In the genomic region with DNA sequence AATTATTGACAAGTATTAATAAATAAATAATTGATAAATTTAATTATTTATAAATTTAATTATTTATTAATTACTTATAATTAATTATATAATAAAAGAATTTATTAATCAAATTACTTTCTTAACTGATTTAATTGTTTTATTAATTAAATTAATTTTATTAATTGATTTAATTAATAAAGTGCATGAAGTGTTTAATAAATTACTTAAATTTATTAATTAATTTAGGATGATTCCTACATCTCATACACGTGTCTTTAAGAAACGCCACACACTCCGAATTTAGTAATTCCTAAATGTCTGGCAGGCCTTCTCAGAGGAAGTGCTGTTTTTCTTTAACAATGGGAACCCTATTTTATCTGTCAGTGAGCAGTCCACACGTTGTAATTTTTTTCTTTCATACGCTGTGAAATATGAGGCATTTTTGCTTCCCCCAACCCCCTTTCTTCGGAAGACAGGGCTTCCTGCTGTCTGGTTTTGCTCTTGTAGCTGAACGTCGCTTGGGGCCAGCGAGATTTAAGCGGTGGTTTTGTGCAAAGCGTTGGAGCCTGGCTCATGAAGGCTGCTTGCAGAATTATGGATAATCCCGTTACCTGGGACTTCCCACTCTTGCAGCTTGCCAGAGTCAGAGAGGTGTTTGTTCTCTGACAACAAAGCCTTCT, we compare ENCODE assay signal across 10 cellular contexts. TPM values are rescaled to one million over a fixed set of nuclear protein-coding genes. Genes with fewer than 3 reads are reported as not detected.
DNase-seq lines count a peak whose midpoint lies in the region; ATAC-seq, FAIRE-seq and TF ChIP-seq lines count a peak whose summit lies in the region.
"Had no signal": no experiment of that assay in that cellular context is flagged by ENCODE, and none has a peak within 500 bp of the region (broad histone marks: within the 10 kb centered on the region; RNA-seq: fewer than 3 reads in every experiment).

No MANE protein-coding gene starts in this region.

- no peak overlapping the region for H2BK5ac ChIP-seq in H9 (ENCODE audit: insufficient read length, low read length)

- H3K27me3 ChIP-seq in DOHH2 (ENCODE audit: control insufficient read depth, low read length) (no peaks in the 10 kb centered on the region), H9 (ENCODE audit: insufficient read depth, low read length) (no peaks in the 10 kb centered on the region), K562 (ENCODE audit: control insufficient read depth in 2 of 2, insufficient read depth in 2 of 2, low read length in 2 of 2) (no peaks in the 10 kb centered on the region)

- peak overlapping the region; percentile 37 for H3K4me2 ChIP-seq in DOHH2 (ENCODE audit: low read length)
- no peak overlapping the region for H3K4me2 ChIP-seq in H9 (ENCODE audit: insufficient read depth, insufficient read length, low read length)
- H3K4me2 ChIP-seq in K562 (ENCODE audit: insufficient read depth, low read length) = no peak overlapping the region

- TF ChIP-seq CTCF in DOHH2 (IDR thresholded peaks at IDR 0.05; ENCODE audit: low read depth, low read length, poor library complexity, severe bottlenecking) (no peak), H9 (conservative IDR thresholded peaks at IDR 0.05) (no peak), K562 (IDR thresholded peaks at IDR 0.05 in 2 of 3, conservative IDR thresholded peaks at IDR 0.05 in 1 of 3; ENCODE audit: insufficient read depth in 2 of 3, low read depth in 1 of 3, low read length in 3 of 3) (no peak), nephron progenitor cell (IDR thresholded peaks at IDR 0.05) (no peak)

- H4K5ac ChIP-seq in H9 (ENCODE audit: insufficient read length, low read depth, low read length) = no peak overlapping the region

- ATAC-seq in K562 (no peak), GM19324 (IDR thresholded peaks at IDR 0.05; ENCODE audit: low FRiP score, unreplicated experiment) (no peak)

- no peak overlapping the region for H2BK20ac ChIP-seq in H9 (ENCODE audit: low read depth, low read length, poor library complexity, severe bottlenecking)

- no peaks in the 10 kb centered on the region for H3K9me1 ChIP-seq in K562 (ENCODE audit: control insufficient read depth, insufficient read depth, low read length)

- H3K36me3 Mint-ChIP-seq in H9 (ENCODE audit: insufficient read depth in 1 of 3, low read depth in 3 of 3) (peaks cover 0 to 4% (median 0%) of the 10 kb centered on the region in 3 experiments; a peak in 2 of 7 replicates), nephron progenitor cell (ENCODE audit: low read depth) (no peaks in the 10 kb centered on the region)

- H3K27me3 Mint-ChIP-seq in H9 (ENCODE audit: low read depth) (peaks cover 9% of the 10 kb centered on the region), nephron progenitor cell (ENCODE audit: low read depth, poor library complexity) (peaks cover 24% of the 10 kb centered on the region)

- intact Hi-C loops in K562 (cut with micrococcal nuclease) = no loop called here

- no peaks in the 10 kb centered on the region for H3K79me1 ChIP-seq in H9 (ENCODE audit: insufficient read depth, low read depth, low read length, poor library complexity, severe bottlenecking)

- H3K9me2 ChIP-seq in DOHH2 (replicated peaks; ENCODE audit: control insufficient read depth, low read length) = no peaks in the 10 kb centered on the region

- H3K9ac ChIP-seq in H9 (ENCODE audit: extremely low read depth, insufficient read length, low read length) (no peak overlapping the region), K562 (ENCODE audit: insufficient read depth in 1 of 2, low read depth in 2 of 2, low read length in 2 of 2) (no peak overlapping the region)

- DNase-seq in H9 = no peak
- DNase-seq in K562 (ENCODE audit: extremely low read depth in 1 of 4, low spot score in 3 of 4) = no peak
- DNase-seq in nephron progenitor cell = peak; percentile 18
- no peak for DNase-seq in DMS79 (lab: John Stamatoyannopoulos, UW)
- no peak for DNase-seq in NCI-H1417 treated with DMSO at 0.1 percent for 48 hours (lab: John Stamatoyannopoulos, UW)
- DNase-seq in SIG-M5 (lab: John Stamatoyannopoulos, UW) = no peak
- DNase-seq: gastrocnemius medialis, NCI-H2081 treated with DMSO at 0.1 percent for 48 hours had no signal

- H3K27ac ChIP-seq in DOHH2 (ENCODE audit: low read depth, low read length) (peak overlapping the region; percentile 24), H9 (ENCODE audit: insufficient read length, low read depth, low read length) (no peak overlapping the region), K562 (ENCODE audit: extremely low read depth, low read depth, low read length) (no peak overlapping the region)
- H3K27ac ChIP-seq: gastrocnemius medialis had no signal

- TF ChIP-seq POLR2A in K562 (conservative IDR thresholded peaks at IDR 0.05) = no peak

- H3K23ac ChIP-seq in H9 (ENCODE audit: insufficient read length, low read depth, low read length) = no peak overlapping the region

- FAIRE-seq in K562 (lab: Jason Lieb, UNC) = no peak

- H3K4me3 ChIP-seq in DOHH2 (ENCODE audit: low read length) (no peak overlapping the region), K562 (no peak overlapping the region)
- H3K4me3 ChIP-seq: gastrocnemius medialis had no signal

- H3K4me3 Mint-ChIP-seq in H9 (no peak overlapping the region), nephron progenitor cell (no peak overlapping the region)

- no peak for TF ChIP-seq RAD21 in K562 (CRISPR knock-in tag; conservative IDR thresholded peaks at IDR 0.05 in 1 of 2, IDR thresholded peaks at IDR 0.05 in 1 of 2)

- in situ Hi-C loops in K562 (cut with MboI) = no loop called here

- H3K27ac Mint-ChIP-seq in H9 (peak overlapping the region in 2 of 3 experiments; percentile 40 to 50; a peak in 2 of 7 replicates), nephron progenitor cell (no peak overlapping the region)

- no peak overlapping the region for H3K56ac ChIP-seq in H9 (ENCODE audit: insufficient read length, low read depth, low read length)

- H3K9me3 Mint-ChIP-seq in H9 (peaks cover 10 to 15% of the 10 kb centered on the region in 2 experiments), nephron progenitor cell (peaks cover 6% of the 10 kb centered on the region)

- H3K23me2 ChIP-seq in H9 (ENCODE audit: insufficient read length, low read depth, low read length, poor library complexity, severe bottlenecking) = no peaks in the 10 kb centered on the region

- H4K8ac ChIP-seq in H9 (replicated peaks; ENCODE audit: insufficient read length, low read depth, low read length) = no peak overlapping the region

- CTCF ChIA-PET in K562 (lab: Yijun Ruan, JAX; ENCODE audit: low intra/inter-chr PET ratio) = no interaction called here

- H3K9me3 ChIP-seq in DOHH2 (ENCODE audit: control insufficient read depth, insufficient read depth, low read length) (no peaks in the 10 kb centered on the region), H9 (ENCODE audit: control insufficient read depth, low read depth, low read length) (no peaks in the 10 kb centered on the region), K562 (replicated peaks; ENCODE audit: control insufficient read depth, insufficient read depth, low read depth, low read length) (no peaks in the 10 kb centered on the region)
- H3K9me3 ChIP-seq: gastrocnemius medialis had no signal

- WGBS in H9 (ENCODE audit: extremely low coverage, insufficient read length, low lambda C conversion rate) = no CpG with 5 or more reads among the region's 12 CpGs
- 16% methylated on average over 8 of the region's 12 CpGs for WGBS in K562 (ENCODE audit: insufficient coverage, low coverage, missing lambda C conversion rate)

- no peak overlapping the region for H4K91ac ChIP-seq in H9 (ENCODE audit: insufficient read length, low read depth, low read length)

- no peak overlapping the region for H3K14ac ChIP-seq in H9 (ENCODE audit: insufficient read depth, low read length)

- H3K4me1 Mint-ChIP-seq in H9 (peaks cover 16 to 27% of the 10 kb centered on the region in 2 experiments), nephron progenitor cell (peaks cover 9% of the 10 kb centered on the region)

- TF ChIP-seq EP300 in K562 (IDR thresholded peaks at IDR 0.05; ENCODE audit: low read length) = no peak

- H2AK5ac ChIP-seq in H9 (ENCODE audit: insufficient read length, low read length) = no peak overlapping the region

- POLR2A ChIA-PET in K562 (lab: Yijun Ruan, JAX) = no interaction called here

- no peak overlapping the region for H2BK120ac ChIP-seq in H9 (ENCODE audit: low read depth, low read length, poor library complexity, severe bottlenecking)

- BruUV-seq in K562 (replicated peaks; lab: Mats Ljungman, UMichigan) = no TSS peak

- no peaks in the 10 kb centered on the region for H3K79me2 ChIP-seq in DOHH2 (ENCODE audit: control insufficient read depth, low read length)
- H3K79me2 ChIP-seq in H9 (ENCODE audit: insufficient read depth, low read length) = no peaks in the 10 kb centered on the region
- H3K79me2 ChIP-seq in K562 (ENCODE audit: control insufficient read depth, insufficient read depth, low read length) = no peaks in the 10 kb centered on the region

- no peak overlapping the region for H3K4ac ChIP-seq in H9 (ENCODE audit: low read depth, low read length)

- no peak overlapping the region for H3T11ph ChIP-seq in H9 (ENCODE audit: low read length)

- no peak overlapping the region for H3K18ac ChIP-seq in H9 (ENCODE audit: insufficient read length, low read depth, low read length)

- H2BK15ac ChIP-seq in H9 (ENCODE audit: low read depth, low read length) = no peak overlapping the region

- H4K20me1 ChIP-seq in DOHH2 (ENCODE audit: control insufficient read depth, insufficient read depth, low read depth, low read length) (no peaks in the 10 kb centered on the region), H9 (ENCODE audit: control insufficient read depth, insufficient read depth, insufficient read length) (no peaks in the 10 kb centered on the region), K562 (replicated peaks; ENCODE audit: control insufficient read depth, insufficient read depth, low read length) (no peaks in the 10 kb centered on the region)

- peaks cover 17% of the 10 kb centered on the region for H3F3A ChIP-seq in DOHH2 (ENCODE audit: control insufficient read depth, insufficient read depth)

- no peak overlapping the region for H2BK12ac ChIP-seq in H9 (ENCODE audit: insufficient read length, low read depth, low read length)

- H3K36me3 ChIP-seq in DOHH2 (ENCODE audit: control insufficient read depth, low read length) (no peaks in the 10 kb centered on the region), K562 (ENCODE audit: control insufficient read depth, insufficient read depth, low read length) (no peaks in the 10 kb centered on the region)
- H3K36me3 ChIP-seq: gastrocnemius medialis had no signal

- H2AFZ ChIP-seq in H9 (ENCODE audit: low read length) (peak overlapping the region; percentile 56), K562 (ENCODE audit: low read depth, low read length) (no peak overlapping the region)

- peaks cover 28% of the 10 kb centered on the region for H3K4me1 ChIP-seq in DOHH2 (ENCODE audit: control insufficient read depth, low read length)
- no peaks in the 10 kb centered on the region; the same call in 1 of the 2 replicates for H3K4me1 ChIP-seq in H9 (ENCODE audit: insufficient read depth, low read length)
- no peaks in the 10 kb centered on the region; a peak in 1 of 5 replicates for H3K4me1 ChIP-seq in K562 (replicated peaks in 1 of 2; ENCODE audit: control insufficient read depth in 2 of 2, insufficient read depth in 2 of 2, low read length in 2 of 2)
- H3K4me1 ChIP-seq: gastrocnemius medialis had no signal

RNA-seq across cellular contexts. Expression of a gene that starts 46.8 kb away (rescaled TPM):
- total RNA-seq in H9 (2021) (not detected in 2 replicates), K562 (2014; rRNA removed) (not detected in 2 replicates), K562 (2014; rRNA removed; fragmentation: Illumina TruSeq; extraction: Trizol) (not detected in 2 replicates), K562 (2015; rRNA removed; fragmentation: Illumina TruSeq; extraction: Trizol) (not detected in 2 replicates), K562 (2021) (not detected in 2 replicates)
- not detected in 2 replicates for total RNA-seq in K562 (2011; cell fraction: chromatin; rRNA removed; ENCODE audit: low replicate concordance)
- total RNA-seq in K562 (2011; cell fraction: nucleolus; rRNA removed) = not detected in 2 replicates
- total RNA-seq in K562 (2011; cell fraction: nucleoplasm; rRNA removed) = not detected in 2 replicates
- polyA plus RNA-seq in K562 (2011; rRNA removed) (not detected in 2 replicates), K562 (2014; fragmentation: Illumina TruSeq; extraction: Trizol) (not detected in 2 replicates), K562 (2014; fragmentation: Nextera tagmentation; extraction: Ambion mirVana) (not detected), K562 (2014; rRNA removed) (not detected in 2 replicates)
- polyA plus RNA-seq in K562 (2011; cell fraction: cytosol; rRNA removed) = not detected in 2 replicates
- polyA plus RNA-seq in K562 (2011; cell fraction: nucleus; rRNA removed) = not detected in 2 replicates
- not detected in 2 replicates for polyA plus RNA-seq in K562 (2012)
- polyA minus RNA-seq in K562 (2011; rRNA and poly(A)+ RNA removed) = not detected in 2 replicates
- not detected in 2 replicates for polyA minus RNA-seq in K562 (2011; cell fraction: cytosol; rRNA and poly(A)+ RNA removed)
- not detected in 2 replicates for polyA minus RNA-seq in K562 (2011; cell fraction: nucleus; rRNA and poly(A)+ RNA removed)
- total RNA-seq: gastrocnemius medialis had no signal
